ENCODE assay signal across 31 cellular contexts in genomic region chr2:64421199-64421598, GRCh38.
"Had no signal": no experiment of that assay in that cellular context is flagged by ENCODE, and none has a peak within 500 bp of the region (broad histone marks: within the 10 kb centered on the region; RNA-seq: fewer than 3 reads in every experiment).

No MANE protein-coding gene starts in this region.

- H3K27me3 ChIP-seq: ascending aorta, brain microvascular endothelial cell, esophagus muscularis mucosa, foreskin keratinocyte, gastroesophageal sphincter, heart right ventricle had no signal

- H3K36me3 ChIP-seq: ascending aorta, brain microvascular endothelial cell, esophagus muscularis mucosa, gastroesophageal sphincter, heart right ventricle, WERI-Rb-1 had no signal

- H3K27ac ChIP-seq: brain microvascular endothelial cell, foreskin keratinocyte, gastroesophageal sphincter, WERI-Rb-1 had no signal

- H3K9me3 ChIP-seq: ascending aorta, esophagus muscularis mucosa, gastroesophageal sphincter, heart right ventricle had no signal

- H3K4me1 ChIP-seq: ascending aorta had no signal

- ATAC-seq: activated CD4-positive, CD25-positive, alpha-beta regulatory T cell treated with anti-CD3 and anti-CD28 coated beads, Interleukin-2, amount 50 U/mL, for 24 hours; activated naive CD4-positive, alpha-beta T cell treated with anti-CD3 and anti-CD28 coated beads, Interleukin-2, amount 50 U/mL, for 72 hours; activated T-cell treated with anti-CD3 and anti-CD28 coated beads, Interleukin-2, amount 50 U/mL, for 72 hours; effector memory CD8-positive, alpha-beta T cell; foreskin keratinocyte; gastroesophageal sphincter; heart right ventricle; T-helper 17 cell had no signal

- DNase-seq: activated B cell treated with CpG ODN at 0.5 μM for 24 hours; activated CD4-positive, alpha-beta T cell treated with anti-CD3 and anti-CD28 coated beads for 48 hours; activated CD4-positive, alpha-beta T cell treated with anti-CD3 and anti-CD28 coated beads, Interleukin-2, amount 50 U/mL, for 1 hour; activated CD4-positive, alpha-beta T cell treated with anti-CD3 and anti-CD28 coated beads, Interleukin-2, amount 50 U/mL, for 48 hours; activated CD8-positive, alpha-beta memory T cell treated with anti-CD3 and anti-CD28 coated beads, Interleukin-2, amount 50 U/mL, for 48 hours; activated gamma-delta T cell; activated naive CD4-positive, alpha-beta T cell; activated naive CD4-positive, alpha-beta T cell treated with anti-CD3 and anti-CD28 coated beads, Interleukin-2, amount 10 ng/mL, durations not matched to agents 7 days and 5 days; activated naive CD8-positive, alpha-beta T cell treated with anti-CD3 and anti-CD28 coated beads, Interleukin-2, amount 10 ng/mL, durations not matched to agents 7 days and 5 days; activated T-cell treated with anti-CD3 and anti-CD28 coated beads for 4 hours; activated T-cell treated with anti-CD3 and anti-CD28 coated beads, Interleukin-2, amount 50 U/mL, for 24 hours; activated T-cell treated with anti-CD3 and anti-CD28 coated beads, Interleukin-2, amount 50 U/mL, for 72 hours; brain microvascular endothelial cell; cortex of kidney; dermis blood vessel endothelial cell; effector CD4-positive, alpha-beta T cell; effector memory CD8-positive, alpha-beta T cell; erythroblast; foreskin keratinocyte; heart right ventricle; T-helper 1 cell; T-helper 17 cell; T1000; WERI-Rb-1 had no signal

- H3K27me3 Mint-ChIP-seq: activated B cell treated with CpG ODN at 0.5 μM for 24 hours; activated T-cell treated with anti-CD3 and anti-CD28 coated beads, Interleukin-2, amount 50 U/mL, for 24 hours; central memory CD8-positive, alpha-beta T cell had no signal

- H3K4me1 Mint-ChIP-seq: activated B cell treated with CpG ODN at 0.5 μM for 24 hours; activated naive CD4-positive, alpha-beta T cell treated with anti-CD3 and anti-CD28 coated beads, Interleukin-2, amount 10 ng/mL, durations not matched to agents 7 days and 5 days; activated naive CD8-positive, alpha-beta T cell treated with anti-CD3 and anti-CD28 coated beads, Interleukin-2, amount 10 ng/mL, durations not matched to agents 7 days and 5 days; central memory CD8-positive, alpha-beta T cell had no signal

- H3K4me3 Mint-ChIP-seq: activated B cell treated with CpG ODN at 0.5 μM for 24 hours; activated naive CD4-positive, alpha-beta T cell treated with anti-CD3 and anti-CD28 coated beads, Interleukin-2, amount 10 ng/mL, durations not matched to agents 7 days and 5 days; activated naive CD8-positive, alpha-beta T cell treated with anti-CD3 and anti-CD28 coated beads, Interleukin-2, amount 10 ng/mL, durations not matched to agents 7 days and 5 days; activated T-cell treated with anti-CD3 and anti-CD28 coated beads, Interleukin-2, amount 50 U/mL, for 24 hours; activated T-cell treated with anti-CD3 and anti-CD28 coated beads, Interleukin-2, amount 50 U/mL, for 72 hours; central memory CD8-positive, alpha-beta T cell; effector memory CD8-positive, alpha-beta T cell; T-helper 17 cell; T-helper 2 cell treated with Interferon-gamma antibody and Interleukin-4, amounts not matched to agents 5 μg/mL and 100 μg/mL, for 36 hours had no signal

- H3K27ac Mint-ChIP-seq: activated B cell treated with CpG ODN at 0.5 μM for 24 hours; activated naive CD4-positive, alpha-beta T cell treated with anti-CD3 and anti-CD28 coated beads, Interleukin-2, amount 10 ng/mL, durations not matched to agents 7 days and 5 days; activated naive CD4-positive, alpha-beta T cell treated with anti-CD3 and anti-CD28 coated beads, Interleukin-2, amount 50 U/mL, for 72 hours; activated naive CD8-positive, alpha-beta T cell treated with anti-CD3 and anti-CD28 coated beads, Interleukin-2, amount 10 ng/mL, durations not matched to agents 7 days and 5 days; activated T-cell treated with anti-CD3 and anti-CD28 coated beads, Interleukin-2, amount 50 U/mL, for 24 hours; activated T-cell treated with anti-CD3 and anti-CD28 coated beads, Interleukin-2, amount 50 U/mL, for 72 hours; effector memory CD8-positive, alpha-beta T cell; T-helper 17 cell; T-helper 2 cell treated with Interferon-gamma antibody and Interleukin-4, amounts not matched to agents 5 μg/mL and 100 μg/mL, for 36 hours had no signal

- H3K36me3 Mint-ChIP-seq: activated naive CD4-positive, alpha-beta T cell treated with anti-CD3 and anti-CD28 coated beads, Interleukin-2, amount 10 ng/mL, durations not matched to agents 7 days and 5 days; activated naive CD4-positive, alpha-beta T cell treated with anti-CD3 and anti-CD28 coated beads, Interleukin-2, amount 50 U/mL, for 72 hours; activated naive CD8-positive, alpha-beta T cell treated with anti-CD3 and anti-CD28 coated beads, Interleukin-2, amount 10 ng/mL, durations not matched to agents 7 days and 5 days had no signal

- H3K4me3 ChIP-seq: ascending aorta, esophagus muscularis mucosa, gastroesophageal sphincter, heart right ventricle had no signal

- H3K9me3 Mint-ChIP-seq: activated B cell treated with CpG ODN at 0.5 μM for 24 hours; activated naive CD4-positive, alpha-beta T cell treated with anti-CD3 and anti-CD28 coated beads, Interleukin-2, amount 10 ng/mL, durations not matched to agents 7 days and 5 days; activated naive CD4-positive, alpha-beta T cell treated with anti-CD3 and anti-CD28 coated beads, Interleukin-2, amount 50 U/mL, for 72 hours; activated naive CD8-positive, alpha-beta T cell treated with anti-CD3 and anti-CD28 coated beads, Interleukin-2, amount 10 ng/mL, durations not matched to agents 7 days and 5 days; activated T-cell treated with anti-CD3 and anti-CD28 coated beads, Interleukin-2, amount 50 U/mL, for 24 hours; activated T-cell treated with anti-CD3 and anti-CD28 coated beads, Interleukin-2, amount 50 U/mL, for 72 hours; central memory CD8-positive, alpha-beta T cell; effector memory CD8-positive, alpha-beta T cell; T-helper 2 cell treated with Interferon-gamma antibody and Interleukin-4, amounts not matched to agents 5 μg/mL and 100 μg/mL, for 36 hours had no signal
